In the genomic region with DNA sequence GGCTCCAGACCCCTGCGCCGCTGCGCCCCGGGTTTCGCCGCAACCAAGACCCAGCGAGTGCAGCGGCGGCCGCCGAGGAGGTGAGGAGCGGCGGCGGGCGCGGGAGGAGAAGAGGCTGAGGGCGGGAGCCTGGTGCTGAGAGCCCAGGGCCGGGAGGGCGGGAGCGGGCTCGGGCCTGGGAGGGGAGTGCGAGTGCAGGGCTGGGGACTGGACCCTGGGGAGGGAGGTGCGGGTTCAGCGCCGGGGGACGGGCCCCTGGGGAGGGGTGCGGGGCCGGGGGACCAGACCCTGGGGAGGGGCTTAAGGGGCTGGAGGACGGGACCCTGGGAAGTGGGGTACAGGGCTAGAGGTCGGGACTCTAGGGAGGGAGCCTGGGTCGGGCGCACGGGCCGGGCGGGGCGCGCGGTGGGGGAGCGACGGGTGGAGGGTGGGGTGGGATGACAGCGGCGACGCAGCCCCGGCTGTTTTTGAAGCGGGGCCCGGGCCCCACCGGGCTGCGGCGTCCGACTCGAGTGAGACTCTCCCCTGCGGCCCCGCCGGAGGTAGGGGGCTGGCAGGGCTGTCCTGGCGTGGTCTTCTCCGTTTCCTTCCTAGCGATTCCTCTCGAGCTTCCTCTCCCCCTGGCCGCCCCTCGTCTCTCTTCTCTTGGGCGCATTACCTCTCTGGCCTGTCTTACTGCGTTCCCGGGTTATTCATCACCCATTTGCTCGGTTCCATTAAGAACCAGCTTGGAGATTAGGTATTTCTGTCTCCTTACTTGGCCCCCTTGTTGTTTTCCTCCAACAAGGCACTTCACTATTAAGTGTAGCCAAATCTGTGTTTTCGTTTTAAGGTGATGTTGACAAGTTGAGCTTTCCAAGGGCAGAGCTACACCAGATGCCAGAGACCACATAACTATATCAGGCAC, we compare ENCODE assay signal across 1 cellular context.
TF ChIP-seq lines count a peak whose summit lies in the region.

No MANE protein-coding gene starts in this region.

TF ChIP-seq in endothelial cell of umbilical vein, 7 proteins besides CTCF, POLR2A, EP300 and RAD21:
- TF ChIP-seq GATA2 (IDR thresholded peaks at IDR 0.05; ENCODE audit: insufficient read depth, insufficient read length, low read depth, low read length) = no peak
- TF ChIP-seq FOS (IDR thresholded peaks at IDR 0.05; ENCODE audit: borderline replicate concordance, insufficient read depth, low read length) = no peak
- TF ChIP-seq MYC (IDR thresholded peaks at IDR 0.05; ENCODE audit: low read depth, low read length) = no peak
- TF ChIP-seq EZH2 (IDR thresholded peaks at IDR 0.05; ENCODE audit: borderline replicate concordance, low read depth, low read length, severe bottlenecking) = no peak
- TF ChIP-seq, protein P1, sequence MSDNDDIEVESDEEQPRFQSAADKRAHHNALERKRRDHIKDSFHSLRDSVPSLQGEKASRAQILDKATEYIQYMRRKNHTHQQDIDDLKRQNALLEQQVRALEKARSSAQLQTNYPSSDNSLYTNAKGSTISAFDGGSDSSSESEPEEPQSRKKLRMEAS (IDR thresholded peaks at IDR 0.05; ENCODE audit: insufficient read depth, insufficient read length) = no peak
- no peak for TF ChIP-seq POLR2AphosphoS5 (IDR thresholded peaks at IDR 0.05; ENCODE audit: insufficient read depth, low read depth, low read length)
- no peak for TF ChIP-seq JUN (IDR thresholded peaks at IDR 0.05; ENCODE audit: borderline replicate concordance, insufficient read depth, insufficient read length, low read depth)
